In genomic region chr1:36176151-36176949, GRCh38 we compare ENCODE assay signal across 19 cellular contexts. TPM values are rescaled to one million over a fixed set of nuclear protein-coding genes. Genes with fewer than 3 reads are reported as not detected.
DNase-seq lines count a peak whose midpoint lies in the region; ATAC-seq and TF ChIP-seq lines count a peak whose summit lies in the region.
"Had no signal": no experiment of that assay in that cellular context is flagged by ENCODE, and none has a peak within 500 bp of the region (broad histone marks: within the 10 kb centered on the region; RNA-seq: fewer than 3 reads in every experiment).

No MANE protein-coding gene starts in this region.

- H3K27me3 ChIP-seq in HUES48 (ENCODE audit: control insufficient read depth, insufficient read depth, low read length): no peaks in the 10 kb centered on the region
- H3K27me3 ChIP-seq: SJCRH30 had no signal

- peak overlapping the region; percentile 19; the same call in 1 of the 2 replicates for H3K4me3 ChIP-seq in HUES48 (ENCODE audit: low read depth, low read length)
- H3K4me3 ChIP-seq: SJCRH30, skin epidermis had no signal

- H3K27me3 Mint-ChIP-seq in endothelial cell (ENCODE audit: unreplicated experiment): peaks cover 13% of the 10 kb centered on the region
- no peaks in the 10 kb centered on the region for H3K27me3 Mint-ChIP-seq in activated T-cell treated with anti-CD3 and anti-CD28 coated beads, Interleukin-2, amount 50 U/mL, for 4 hours (ENCODE audit: low read depth)
- H3K27me3 Mint-ChIP-seq: activated CD8-positive, alpha-beta T cell treated with anti-CD3 and anti-CD28 coated beads for 36 hours; activated T-helper 17 cell treated with anti-CD3 and anti-CD28 coated beads, Interleukin-2, amount 50 U/mL, for 72 hours; B cell; naive thymus-derived CD8-positive, alpha-beta T cell had no signal

- H3K36me3 Mint-ChIP-seq in endothelial cell (ENCODE audit: low read depth, unreplicated experiment): peaks cover 62% of the 10 kb centered on the region
- H3K36me3 Mint-ChIP-seq in stimulated activated effector memory CD8-positive, alpha-beta T cell treated with anti-CD3 and anti-CD28 coated beads, Interleukin-12 subunit alpha, Interleukin-12 subunit beta, amount 100 ng/mL, for 72 hours: peaks cover 97% of the 10 kb centered on the region
- H3K36me3 Mint-ChIP-seq in activated T-cell treated with anti-CD3 and anti-CD28 coated beads, Interleukin-2, amount 50 U/mL, for 4 hours (ENCODE audit: insufficient read depth): peaks cover 37% of the 10 kb centered on the region

- peak; percentile 67 for TF ChIP-seq CTCF in endothelial cell (IDR thresholded peaks at IDR 0.05; ENCODE audit: unreplicated experiment)
- TF ChIP-seq CTCF in GM10266 (IDR thresholded peaks at IDR 0.05; ENCODE audit: control insufficient read depth, insufficient read depth, low read depth, missing control alignments): no peak

- peaks cover 28% of the 10 kb centered on the region for H3K4me1 Mint-ChIP-seq in endothelial cell (ENCODE audit: unreplicated experiment)
- H3K4me1 Mint-ChIP-seq in stimulated activated effector memory CD8-positive, alpha-beta T cell treated with anti-CD3 and anti-CD28 coated beads, Interleukin-12 subunit alpha, Interleukin-12 subunit beta, amount 100 ng/mL, for 72 hours: no peaks in the 10 kb centered on the region
- peaks cover 3% of the 10 kb centered on the region for H3K4me1 Mint-ChIP-seq in activated T-cell treated with anti-CD3 and anti-CD28 coated beads, Interleukin-2, amount 50 U/mL, for 4 hours (ENCODE audit: low read depth)
- H3K4me1 Mint-ChIP-seq: activated T-helper 17 cell treated with anti-CD3 and anti-CD28 coated beads, Interleukin-2, amount 50 U/mL, for 72 hours had no signal

- no peak for ATAC-seq in stimulated activated effector memory CD8-positive, alpha-beta T cell treated with anti-CD3 and anti-CD28 coated beads, Interleukin-12 subunit alpha, Interleukin-12 subunit beta, amount 100 ng/mL, for 72 hours
- no peak for ATAC-seq in activated T-cell treated with anti-CD3 and anti-CD28 coated beads, Interleukin-2, amount 50 U/mL, for 4 hours
- no peak for ATAC-seq in GM21526 (IDR thresholded peaks at IDR 0.05; ENCODE audit: low FRiP score, unreplicated experiment)
- ATAC-seq: activated CD8-positive, alpha-beta T cell treated with anti-CD3 and anti-CD28 coated beads for 36 hours had no signal

- H3K4me3 Mint-ChIP-seq in endothelial cell (ENCODE audit: unreplicated experiment): no peak overlapping the region
- no peak overlapping the region for H3K4me3 Mint-ChIP-seq in stimulated activated effector memory CD8-positive, alpha-beta T cell treated with anti-CD3 and anti-CD28 coated beads, Interleukin-12 subunit alpha, Interleukin-12 subunit beta, amount 100 ng/mL, for 72 hours
- H3K4me3 Mint-ChIP-seq in activated T-cell treated with anti-CD3 and anti-CD28 coated beads, Interleukin-2, amount 50 U/mL, for 4 hours: no peak overlapping the region
- H3K4me3 Mint-ChIP-seq: activated CD8-positive, alpha-beta T cell treated with anti-CD3 and anti-CD28 coated beads for 36 hours; activated T-helper 17 cell treated with anti-CD3 and anti-CD28 coated beads, Interleukin-2, amount 50 U/mL, for 72 hours; B cell; naive thymus-derived CD8-positive, alpha-beta T cell had no signal

- no peak overlapping the region for H3K27ac ChIP-seq in HUES48 (ENCODE audit: low read depth, low read length)
- H3K27ac ChIP-seq: SJCRH30 had no signal

- no peaks in the 10 kb centered on the region for H3K9me3 ChIP-seq in HUES48 (ENCODE audit: control insufficient read depth, insufficient read depth, low read length)
- H3K9me3 ChIP-seq: SJCRH30 had no signal

- H3K4me1 ChIP-seq in HUES48 (ENCODE audit: control insufficient read depth, insufficient read depth, low read length): peaks cover 13% of the 10 kb centered on the region

- no peaks in the 10 kb centered on the region for H3K9me3 Mint-ChIP-seq in endothelial cell (ENCODE audit: unreplicated experiment)
- H3K9me3 Mint-ChIP-seq in stimulated activated effector memory CD8-positive, alpha-beta T cell treated with anti-CD3 and anti-CD28 coated beads, Interleukin-12 subunit alpha, Interleukin-12 subunit beta, amount 100 ng/mL, for 72 hours: no peaks in the 10 kb centered on the region
- H3K9me3 Mint-ChIP-seq in activated T-cell treated with anti-CD3 and anti-CD28 coated beads, Interleukin-2, amount 50 U/mL, for 4 hours: no peaks in the 10 kb centered on the region
- H3K9me3 Mint-ChIP-seq: activated CD8-positive, alpha-beta T cell treated with anti-CD3 and anti-CD28 coated beads for 36 hours; activated T-helper 17 cell treated with anti-CD3 and anti-CD28 coated beads, Interleukin-2, amount 50 U/mL, for 72 hours; naive thymus-derived CD8-positive, alpha-beta T cell had no signal

- peak; percentile 65 for DNase-seq in endothelial cell (ENCODE audit: low spot score)
- DNase-seq in left kidney (ENCODE audit: low read depth, low spot score): peak; percentile 79
- DNase-seq in stimulated activated effector memory CD8-positive, alpha-beta T cell treated with anti-CD3 and anti-CD28 coated beads, Interleukin-12 subunit alpha, Interleukin-12 subunit beta, amount 100 ng/mL, for 72 hours (ENCODE audit: low spot score in 2 of 2): no peak
- no peak for DNase-seq in GM10266 (ENCODE audit: extremely low spot score)
- no peak for DNase-seq in activated T-cell treated with anti-CD3 and anti-CD28 coated beads, Interleukin-2, amount 50 U/mL, for 4 hours
- no peak for DNase-seq in NCI-H1417 treated with DMSO at 0.1 percent for 48 hours (lab: John Stamatoyannopoulos, UW)
- DNase-seq: activated CD8-positive, alpha-beta T cell treated with anti-CD3 and anti-CD28 coated beads for 36 hours; aorta; DND-41; effector CD8-positive, alpha-beta T cell; kidney glomerular epithelial cell; naive thymus-derived CD8-positive, alpha-beta T cell; NCI-H2029 treated with DMSO at 0.1 percent for 48 hours had no signal

- peaks cover 53% of the 10 kb centered on the region for H3K36me3 ChIP-seq in HUES48 (ENCODE audit: control insufficient read depth, insufficient read depth, low read length)

- H3K9ac ChIP-seq in HUES48 (ENCODE audit: low read depth, low read length): no peak overlapping the region

- no peak overlapping the region for H3K27ac Mint-ChIP-seq in endothelial cell (ENCODE audit: unreplicated experiment)
- H3K27ac Mint-ChIP-seq in stimulated activated effector memory CD8-positive, alpha-beta T cell treated with anti-CD3 and anti-CD28 coated beads, Interleukin-12 subunit alpha, Interleukin-12 subunit beta, amount 100 ng/mL, for 72 hours: peak overlapping the region; percentile 81
- H3K27ac Mint-ChIP-seq: activated CD8-positive, alpha-beta T cell treated with anti-CD3 and anti-CD28 coated beads for 36 hours; activated T-helper 17 cell treated with anti-CD3 and anti-CD28 coated beads, Interleukin-2, amount 50 U/mL, for 72 hours had no signal

RNA-seq across cellular contexts. Expression of gene MAP7D1, which starts 20.4 kb away (rescaled TPM):
- 189 TPM for total RNA-seq in endothelial cell (ENCODE audit: unreplicated experiment)
- total RNA-seq in activated T-cell treated with anti-CD3 and anti-CD28 coated beads, Interleukin-2, amount 50 U/mL, for 4 hours: 100 to 1,000 TPM; 162 to 182 (median 164) TPM

RNA-seq across cellular contexts. Expression of gene TRAPPC3, which starts 27.1 kb away (rescaled TPM):
- total RNA-seq in endothelial cell (ENCODE audit: unreplicated experiment): 50.7 TPM
- 10 to 100 TPM; 64.2 to 69.6 (median 65.9) TPM for total RNA-seq in activated T-cell treated with anti-CD3 and anti-CD28 coated beads, Interleukin-2, amount 50 U/mL, for 4 hours

RNA-seq across cellular contexts. Expression of gene THRAP3, which starts 47.9 kb away (rescaled TPM):
- 129 TPM for total RNA-seq in endothelial cell (ENCODE audit: unreplicated experiment)
- total RNA-seq in activated T-cell treated with anti-CD3 and anti-CD28 coated beads, Interleukin-2, amount 50 U/mL, for 4 hours: 100 to 1,000 TPM; 134 to 145 (median 142) TPM

RNA-seq across cellular contexts. Expression of gene COL8A2, which starts 51.3 kb away (rescaled TPM):
- total RNA-seq in endothelial cell (ENCODE audit: unreplicated experiment): 0.13 TPM
- under 1 TPM; 0.08 to 0.43 (median 0.18) TPM for total RNA-seq in activated T-cell treated with anti-CD3 and anti-CD28 coated beads, Interleukin-2, amount 50 U/mL, for 4 hours

Comparison
In these comparisons a context has a peak if more than half of its experiments do, and no peak if none do; other contexts are left out.
1. DNase-seq: peak in endothelial cell (single experiment) and left kidney (single experiment); none in stimulated activated effector memory CD8-positive, alpha-beta T cell treated with anti-CD3 and anti-CD28 coated beads, Interleukin-12 subunit alpha, Interleukin-12 subunit beta, amount 100 ng/mL, for 72 hours (0 of 2), GM10266 (single experiment), activated T-cell treated with anti-CD3 and anti-CD28 coated beads, Interleukin-2, amount 50 U/mL, for 4 hours (single experiment) and NCI-H1417 treated with DMSO at 0.1 percent for 48 hours (single experiment).